Comparison of ENCODE assay signal across 8 cellular contexts in the genomic region with DNA sequence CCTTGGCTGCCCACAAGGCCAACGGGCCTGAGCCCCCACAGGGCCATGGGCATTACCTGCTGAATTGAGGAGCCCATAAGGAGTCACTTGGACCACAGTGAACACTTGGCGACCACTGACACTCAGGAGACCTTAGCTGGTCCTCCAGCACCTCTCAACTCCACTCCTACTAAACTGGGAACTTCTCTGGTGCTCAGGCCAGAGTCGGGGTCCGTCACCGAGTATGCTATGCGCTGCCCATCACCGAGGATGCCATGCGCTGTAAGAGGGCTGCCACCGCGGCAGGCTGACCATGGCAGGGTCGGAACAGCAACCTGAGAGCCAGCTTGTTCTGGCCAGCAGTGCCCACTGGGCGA. TPM values are rescaled to one million over a fixed set of nuclear protein-coding genes. Genes with fewer than 3 reads are reported as not detected.
A peak's percentile ranks its signal among the peaks of the same experiment; 100 is the strongest.
DNase-seq lines count a peak whose midpoint lies in the region; ATAC-seq and TF ChIP-seq lines count a peak whose summit lies in the region.

No MANE protein-coding gene starts in this region.

- H3K9me3 ChIP-seq in right cardiac atrium (ENCODE audit: control insufficient read depth, low read length) = no peaks in the 10 kb centered on the region

- no peak for ATAC-seq in right cardiac atrium
- no peak for ATAC-seq in stimulated activated effector memory CD8-positive, alpha-beta T cell treated with anti-CD3 and anti-CD28 coated beads, Interleukin-12 subunit alpha, Interleukin-12 subunit beta, amount 100 ng/mL, for 72 hours

- peak overlapping the region; percentile 70 for H3K4me3 Mint-ChIP-seq in activated CD4-positive, alpha-beta memory T cell treated with anti-CD3 and anti-CD28 coated beads, Interleukin-2, amount 10 ng/mL, durations not matched to agents 7 days and 5 days
- peak overlapping the region; percentile 88 for H3K4me3 Mint-ChIP-seq in stimulated activated effector memory CD8-positive, alpha-beta T cell treated with anti-CD3 and anti-CD28 coated beads, Interleukin-12 subunit alpha, Interleukin-12 subunit beta, amount 100 ng/mL, for 72 hours

- H3K36me3 Mint-ChIP-seq in activated CD4-positive, alpha-beta memory T cell treated with anti-CD3 and anti-CD28 coated beads, Interleukin-2, amount 10 ng/mL, durations not matched to agents 7 days and 5 days (ENCODE audit: low read depth) = peaks cover 43% of the 10 kb centered on the region
- peaks cover 66% of the 10 kb centered on the region for H3K36me3 Mint-ChIP-seq in stimulated activated effector memory CD8-positive, alpha-beta T cell treated with anti-CD3 and anti-CD28 coated beads, Interleukin-12 subunit alpha, Interleukin-12 subunit beta, amount 100 ng/mL, for 72 hours

- DNase-seq in HFF-Myc (ENCODE audit: extremely low read depth, low read depth) = no peak
- no peak for DNase-seq in activated CD4-positive, alpha-beta memory T cell treated with anti-CD3 and anti-CD28 coated beads, Interleukin-2, amount 10 ng/mL, durations not matched to agents 7 days and 5 days
- DNase-seq in right cardiac atrium = peak in 1 of 3 donors; percentile 62
- no peak for DNase-seq in stimulated activated effector memory CD8-positive, alpha-beta T cell treated with anti-CD3 and anti-CD28 coated beads, Interleukin-12 subunit alpha, Interleukin-12 subunit beta, amount 100 ng/mL, for 72 hours (ENCODE audit: low spot score in 2 of 2)
- no peak for DNase-seq in stimulated activated CD4-positive, alpha-beta T cell treated with anti-CD3 and anti-CD28 coated beads, Interleukin-4, amount 100 ng/mL, for 24 hours
- no peak for DNase-seq in activated effector memory CD4-positive, alpha-beta T cell treated with Interleukin-2 at 50 U/mL for 16 hours
- DNase-seq in activated CD8-positive, alpha-beta memory T cell treated with anti-CD3 and anti-CD28 coated beads for 24 hours = no peak
- no peak for DNase-seq in kidney glomerular epithelial cell (lab: John Stamatoyannopoulos, UW)

- H3K27me3 Mint-ChIP-seq in activated CD4-positive, alpha-beta memory T cell treated with anti-CD3 and anti-CD28 coated beads, Interleukin-2, amount 10 ng/mL, durations not matched to agents 7 days and 5 days = no peaks in the 10 kb centered on the region

- peaks cover 16% of the 10 kb centered on the region for H3K4me1 ChIP-seq in right cardiac atrium (ENCODE audit: control insufficient read depth, insufficient read depth, low read length)

- no peaks in the 10 kb centered on the region for H3K9me3 Mint-ChIP-seq in activated CD4-positive, alpha-beta memory T cell treated with anti-CD3 and anti-CD28 coated beads, Interleukin-2, amount 10 ng/mL, durations not matched to agents 7 days and 5 days
- no peaks in the 10 kb centered on the region for H3K9me3 Mint-ChIP-seq in stimulated activated effector memory CD8-positive, alpha-beta T cell treated with anti-CD3 and anti-CD28 coated beads, Interleukin-12 subunit alpha, Interleukin-12 subunit beta, amount 100 ng/mL, for 72 hours

- CTCF ChIA-PET in activated CD4-positive, alpha-beta memory T cell treated with anti-CD3 and anti-CD28 coated beads, Interleukin-2, amount 10 ng/mL, durations not matched to agents 7 days and 5 days (lab: Charles Lee) = interaction anchor here (0.6 to 1.6 kb wide), 4 partner anchors 9 to 226 kb away, joined by 4 to 6 read pairs (median 5); no protein-coding TSS in a partner anchor

- peak overlapping the region; percentile 93 for H3K27ac ChIP-seq in right cardiac atrium (ENCODE audit: low read length)

- intact Hi-C loops in right cardiac atrium (cut with DNase I) = no loop called here

- no peaks in the 10 kb centered on the region for H3K27me3 ChIP-seq in right cardiac atrium (ENCODE audit: control insufficient read depth, insufficient read depth)

- peaks cover 54% of the 10 kb centered on the region for H3K4me1 Mint-ChIP-seq in activated CD4-positive, alpha-beta memory T cell treated with anti-CD3 and anti-CD28 coated beads, Interleukin-2, amount 10 ng/mL, durations not matched to agents 7 days and 5 days
- H3K4me1 Mint-ChIP-seq in stimulated activated effector memory CD8-positive, alpha-beta T cell treated with anti-CD3 and anti-CD28 coated beads, Interleukin-12 subunit alpha, Interleukin-12 subunit beta, amount 100 ng/mL, for 72 hours = peaks cover 59% of the 10 kb centered on the region

- 32% methylated on average over 12 of the region's 12 CpGs for WGBS in right cardiac atrium

- H3K27ac Mint-ChIP-seq in activated CD4-positive, alpha-beta memory T cell treated with anti-CD3 and anti-CD28 coated beads, Interleukin-2, amount 10 ng/mL, durations not matched to agents 7 days and 5 days = peak overlapping the region; percentile 76
- H3K27ac Mint-ChIP-seq in stimulated activated effector memory CD8-positive, alpha-beta T cell treated with anti-CD3 and anti-CD28 coated beads, Interleukin-12 subunit alpha, Interleukin-12 subunit beta, amount 100 ng/mL, for 72 hours = peak overlapping the region; percentile 97

- peak overlapping the region; percentile 93 for H3K4me3 ChIP-seq in HFF-Myc (replicated peaks; ENCODE audit: low read depth, low read length)
- peak overlapping the region; percentile 88 for H3K4me3 ChIP-seq in right cardiac atrium (ENCODE audit: low read length)

- POLR2A ChIA-PET in activated CD4-positive, alpha-beta memory T cell treated with anti-CD3 and anti-CD28 coated beads, Interleukin-2, amount 10 ng/mL, durations not matched to agents 7 days and 5 days (lab: Charles Lee) = interaction anchor here (0.8 to 2.7 kb wide), 14 partner anchors 9 to 260 kb away, joined by 3 to 21 read pairs (median 6); partner anchors contain the start of genes HNRNPH1, MAML1 and MGAT4B

- TF ChIP-seq CTCF in HFF-Myc (IDR thresholded peaks at IDR 0.05; ENCODE audit: low read depth, low read length, missing control alignments) = no peak

RNA-seq across cellular contexts. Expression of gene SQSTM1, which starts 0.6 kb away (rescaled TPM):
- 100 to 1,000 TPM; 178 to 183 TPM for total RNA-seq in activated CD4-positive, alpha-beta memory T cell treated with anti-CD3 and anti-CD28 coated beads, Interleukin-2, amount 10 ng/mL, durations not matched to agents 7 days and 5 days
- total RNA-seq in right cardiac atrium = 100 to 1,000 TPM; 307 to 406 (median 370) TPM
- polyA plus RNA-seq in right cardiac atrium = 257 TPM

RNA-seq across cellular contexts. Expression of gene MGAT4B, which starts 13.4 kb away (rescaled TPM):
- 10 to 100 TPM; 94.8 to 95.7 TPM for total RNA-seq in activated CD4-positive, alpha-beta memory T cell treated with anti-CD3 and anti-CD28 coated beads, Interleukin-2, amount 10 ng/mL, durations not matched to agents 7 days and 5 days
- total RNA-seq in right cardiac atrium = 10 to 100 TPM; 71.8 to 82.2 (median 80.9) TPM
- 56.7 TPM for polyA plus RNA-seq in right cardiac atrium

RNA-seq across cellular contexts. Expression of gene LTC4S, which starts 26.3 kb away (rescaled TPM):
- 1 to 10 TPM; 2.1 to 3.3 TPM for total RNA-seq in activated CD4-positive, alpha-beta memory T cell treated with anti-CD3 and anti-CD28 coated beads, Interleukin-2, amount 10 ng/mL, durations not matched to agents 7 days and 5 days
- 10 to 100 TPM; 17.3 to 24.3 (median 22.6) TPM for total RNA-seq in right cardiac atrium
- 18.6 TPM for polyA plus RNA-seq in right cardiac atrium

RNA-seq across cellular contexts. Expression of gene MRNIP, which starts 38.5 kb away (rescaled TPM):
- 10 to 100 TPM; 17.0 to 19.5 TPM for total RNA-seq in activated CD4-positive, alpha-beta memory T cell treated with anti-CD3 and anti-CD28 coated beads, Interleukin-2, amount 10 ng/mL, durations not matched to agents 7 days and 5 days
- total RNA-seq in right cardiac atrium = 10 to 100 TPM; 12.3 to 20.1 (median 16.4) TPM
- 20.5 TPM for polyA plus RNA-seq in right cardiac atrium

Comparison
In these comparisons a context has a peak if more than half of its experiments do, and no peak if none do; other contexts are left out.
1. RNA of gene LTC4S, which starts 26.3 kb away (total RNA-seq): 17.3 to 24.3 TPM in right cardiac atrium; 2.1 to 3.3 TPM in activated CD4-positive, alpha-beta memory T cell treated with anti-CD3 and anti-CD28 coated beads, Interleukin-2, amount 10 ng/mL, durations not matched to agents 7 days and 5 days; every median in the first group is over 4 times any median in the second.